ENCODE assay signal across 7 cellular contexts in genomic region chr19:37691881-37692504, GRCh38. TPM values are rescaled to one million over a fixed set of nuclear protein-coding genes. Genes with fewer than 3 reads are reported as not detected.
DNase-seq lines count a peak whose midpoint lies in the region; ATAC-seq and TF ChIP-seq lines count a peak whose summit lies in the region.

No MANE protein-coding gene starts in this region.

- H3K27ac ChIP-seq in SK-N-SH (ENCODE audit: low read depth in 2 of 2, low read length in 1 of 2) (peak overlapping the region; percentile 37 to 87), stomach (peak overlapping the region; percentile 10 to 88 (median 79))

- peak overlapping the region; percentile 58 for H3K9ac ChIP-seq in SK-N-SH

- no peaks in the 10 kb centered on the region for H4K20me1 ChIP-seq in SK-N-SH (ENCODE audit: insufficient read depth)

- peaks cover 8 to 17% of the 10 kb centered on the region in 2 donors for H3K9me3 Mint-ChIP-seq in activated naive CD4-positive, alpha-beta T cell treated with anti-CD3 and anti-CD28 coated beads, Interleukin-2, amount 50 U/mL, for 72 hours

- H3K4me2 ChIP-seq in SK-N-SH = peak overlapping the region; percentile 72

- POLR2A ChIA-PET in SK-N-SH (lab: Yijun Ruan, JAX) = interaction anchor here (0.7 to 1.2 kb wide), 4 partner anchors 14 to 38 kb away, joined by 3 to 4 read pairs (median 3); partner anchors contain the start of gene ZFP30

- TF ChIP-seq CTCF in GM20000 (IDR thresholded peaks at IDR 0.05; ENCODE audit: extremely low read depth, missing control alignments) (no peak), SK-N-SH (IDR thresholded peaks at IDR 0.05) (peak; percentile 9; the same call in 1 of the 2 replicates), stomach (IDR thresholded peaks at IDR 0.05) (no peak)

- intact Hi-C loops in stomach (cut with DNase I; ENCODE audit: low total_unique reads) = no loop called here

- peak overlapping the region; percentile 61 to 66 for H3K4me3 ChIP-seq in SK-N-SH (ENCODE audit: low read depth in 2 of 2, low read length in 1 of 2)
- peak overlapping the region; percentile 44 to 56 (median 52) for H3K4me3 ChIP-seq in stomach

- peak; percentile 64 for DNase-seq in GM20000 (ENCODE audit: low spot score)
- DNase-seq in SK-N-SH = peak; percentile 89
- peak; percentile 67 to 78 for DNase-seq in activated naive CD4-positive, alpha-beta T cell treated with anti-CD3 and anti-CD28 coated beads, Interleukin-2, amount 50 U/mL, for 72 hours (ENCODE audit: low spot score in 2 of 2)
- DNase-seq in glomerular endothelial cell (ENCODE audit: extremely low read depth, low read depth, low spot score) = peak; percentile 37
- peak; percentile 59 for DNase-seq in non-pigmented ciliary epithelial cell (ENCODE audit: low read depth)
- peak; percentile 63 for DNase-seq in stomach

- TF ChIP-seq EP300 in SK-N-SH (IDR thresholded peaks at IDR 0.05; ENCODE audit: borderline replicate concordance in 1 of 2, low read depth in 1 of 2, low read length in 1 of 2) = no peak
- no peak for TF ChIP-seq EP300 in stomach (IDR thresholded peaks at IDR 0.05)

- H3F3A ChIP-seq in SK-N-SH (replicated peaks; ENCODE audit: insufficient read depth) = no peaks in the 10 kb centered on the region

- 16% methylated on average over 42 of the region's 48 CpGs for WGBS in SK-N-SH (ENCODE audit: low lambda C conversion rate)
- WGBS in stomach, 5 donors = 1 to 4% (median 3%) methylated on average over 40 to 48 of the region's 48 CpGs

- peak overlapping the region; percentile 55 to 84 for H3K27ac Mint-ChIP-seq in activated naive CD4-positive, alpha-beta T cell treated with anti-CD3 and anti-CD28 coated beads, Interleukin-2, amount 50 U/mL, for 72 hours

- no peak for TF ChIP-seq RAD21 in SK-N-SH (IDR thresholded peaks at IDR 0.05; ENCODE audit: low read length)

- H3K9me3 ChIP-seq in SK-N-SH = no peaks in the 10 kb centered on the region
- peaks cover 10 to 62% (median 38%) of the 10 kb centered on the region in 4 donors for H3K9me3 ChIP-seq in stomach

- no peaks in the 10 kb centered on the region for H3K79me2 ChIP-seq in SK-N-SH (ENCODE audit: insufficient read depth)

- H3K4me1 ChIP-seq in SK-N-SH (ENCODE audit: control insufficient read depth in 1 of 2, insufficient read depth in 2 of 2, low read depth in 1 of 2, low read length in 1 of 2) = no peaks in the 10 kb centered on the region
- H3K4me1 ChIP-seq in stomach = peaks cover 0 to 17% (median 3%) of the 10 kb centered on the region in 4 donors

- peak overlapping the region; percentile 95 for H2AFZ ChIP-seq in SK-N-SH (ENCODE audit: low read depth)

- CTCF ChIA-PET in SK-N-SH (lab: Yijun Ruan, JAX) = interaction anchor here (1.5 kb wide), 1 partner anchor 140 kb away, joined by 4 read pairs; no protein-coding TSS in a partner anchor

- H3K36me3 Mint-ChIP-seq in activated naive CD4-positive, alpha-beta T cell treated with anti-CD3 and anti-CD28 coated beads, Interleukin-2, amount 50 U/mL, for 72 hours = peaks cover 26 to 48% of the 10 kb centered on the region in 2 donors

- H3K36me3 ChIP-seq in SK-N-SH (replicated peaks in 1 of 2; ENCODE audit: control insufficient read depth in 1 of 2, insufficient read depth in 2 of 2, low read length in 1 of 2) = peaks cover 0 to 3% of the 10 kb centered on the region in 2 experiments
- H3K36me3 ChIP-seq in stomach = peaks cover 0 to 20% (median 5%) of the 10 kb centered on the region in 4 donors

- no peak for TF ChIP-seq POLR2A in stomach (IDR thresholded peaks at IDR 0.05)

- H3K27me3 ChIP-seq in SK-N-SH (ENCODE audit: insufficient read depth) (no peaks in the 10 kb centered on the region), stomach (no peaks in the 10 kb centered on the region)

- no peaks in the 10 kb centered on the region for H3K9me2 ChIP-seq in SK-N-SH

- peak; percentile 94 for ATAC-seq in activated naive CD4-positive, alpha-beta T cell treated with anti-CD3 and anti-CD28 coated beads, Interleukin-2, amount 50 U/mL, for 72 hours
- ATAC-seq in HG03095 (IDR thresholded peaks at IDR 0.05; ENCODE audit: unreplicated experiment) = no peak

TF ChIP-seq in SK-N-SH, 30 proteins besides CTCF, POLR2A, EP300 and RAD21:
- TF ChIP-seq RCOR1 (IDR thresholded peaks at IDR 0.05; ENCODE audit: low read length) (no peak), RFX5 (IDR thresholded peaks at IDR 0.05; ENCODE audit: low read length) (no peak), TAF1 (IDR thresholded peaks at IDR 0.05; ENCODE audit: borderline replicate concordance, low read depth, low read length) (peak; percentile 43; the same call in 1 of the 2 replicates), GATA2 (CRISPR knock-in tag; IDR thresholded peaks at IDR 0.05) (no peak), GABPA (IDR thresholded peaks at IDR 0.05; ENCODE audit: low read depth) (peak; percentile 36; the same call in 1 of the 2 replicates), MAX (IDR thresholded peaks at IDR 0.05; ENCODE audit: low read depth) (peak; percentile 78; the same call in 1 of the 2 replicates), CHD2 (IDR thresholded peaks at IDR 0.05; ENCODE audit: low read length, partially characterized antibody) (peak; percentile 86), JUND (IDR thresholded peaks at IDR 0.05) (no peak), FOXJ3 (CRISPR knock-in tag; IDR thresholded peaks at IDR 0.05) (peak; percentile 82; the same call in 1 of the 2 replicates), YY1 (IDR thresholded peaks at IDR 0.05; ENCODE audit: low read depth) (no peak), SIN3A (IDR thresholded peaks at IDR 0.05; ENCODE audit: borderline replicate concordance, low read depth, low read length) (no peak; the same call in 1 of the 2 replicates), NFIC (IDR thresholded peaks at IDR 0.05; ENCODE audit: borderline replicate concordance) (peak; percentile 37), PBX3 (IDR thresholded peaks at IDR 0.05) (no peak), POLR2AphosphoS5 (IDR thresholded peaks at IDR 0.05; ENCODE audit: low read depth, low read length) (peak; percentile 73), MXI1 (IDR thresholded peaks at IDR 0.05; ENCODE audit: low read depth, low read length) (peak; percentile 87)
- TF ChIP-seq, protein P1, sequence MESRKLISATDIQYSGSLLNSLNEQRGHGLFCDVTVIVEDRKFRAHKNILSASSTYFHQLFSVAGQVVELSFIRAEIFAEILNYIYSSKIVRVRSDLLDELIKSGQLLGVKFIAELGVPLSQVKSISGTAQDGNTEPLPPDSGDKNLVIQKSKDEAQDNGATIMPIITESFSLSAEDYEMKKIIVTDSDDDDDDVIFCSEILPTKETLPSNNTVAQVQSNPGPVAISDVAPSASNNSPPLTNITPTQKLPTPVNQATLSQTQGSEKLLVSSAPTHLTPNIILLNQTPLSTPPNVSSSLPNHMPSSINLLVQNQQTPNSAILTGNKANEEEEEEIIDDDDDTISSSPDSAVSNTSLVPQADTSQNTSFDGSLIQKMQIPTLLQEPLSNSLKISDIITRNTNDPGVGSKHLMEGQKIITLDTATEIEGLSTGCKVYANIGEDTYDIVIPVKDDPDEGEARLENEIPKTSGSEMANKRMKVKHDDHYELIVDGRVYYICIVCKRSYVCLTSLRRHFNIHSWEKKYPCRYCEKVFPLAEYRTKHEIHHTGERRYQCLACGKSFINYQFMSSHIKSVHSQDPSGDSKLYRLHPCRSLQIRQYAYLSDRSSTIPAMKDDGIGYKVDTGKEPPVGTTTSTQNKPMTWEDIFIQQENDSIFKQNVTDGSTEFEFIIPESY (IDR thresholded peaks at IDR 0.05; ENCODE audit: borderline replicate concordance, low read depth) = no peak; the same call in 1 of the 2 replicates

RNA-seq across cellular contexts. Expression of gene ZNF607, which starts 27.6 kb away (rescaled TPM):
- polyA plus RNA-seq in SK-N-SH (2012; rRNA removed) = 2.0 and 2.6 TPM in 2 replicates
- polyA plus RNA-seq in SK-N-SH (2012; cell fraction: cytosol; rRNA removed) = 1.9 TPM in 2 replicates
- 4.0 and 7.4 TPM in 2 replicates for polyA plus RNA-seq in SK-N-SH (2012; cell fraction: nucleus; rRNA removed)
- 10 to 100 TPM in 1 of 2 donors, 1 to 10 TPM in 1; 5.7 to 13.1 TPM for total RNA-seq in activated naive CD4-positive, alpha-beta T cell treated with anti-CD3 and anti-CD28 coated beads, Interleukin-2, amount 50 U/mL, for 72 hours
- 2.0 and 2.3 TPM in 2 replicates for total RNA-seq in glomerular endothelial cell
- 1 to 10 TPM; 1.4 to 7.0 (median 4.6) TPM for total RNA-seq in stomach
- polyA plus RNA-seq in stomach = 1 to 10 TPM in 2 of 3 donors, under 1 TPM in 1; 0.76 to 2.8 (median 1.3) TPM

RNA-seq across cellular contexts. Expression of gene ZFP30, which starts 36.7 kb away (rescaled TPM):
- polyA plus RNA-seq in SK-N-SH (2012; rRNA removed) (2.3 and 2.5 TPM in 2 replicates), stomach (1 to 10 TPM; 2.1 to 2.9 (median 2.6) TPM)
- polyA plus RNA-seq in SK-N-SH (2012; cell fraction: cytosol; rRNA removed) = 1.8 and 1.9 TPM in 2 replicates
- polyA plus RNA-seq in SK-N-SH (2012; cell fraction: nucleus; rRNA removed) = 8.5 and 9.9 TPM in 2 replicates
- total RNA-seq in activated naive CD4-positive, alpha-beta T cell treated with anti-CD3 and anti-CD28 coated beads, Interleukin-2, amount 50 U/mL, for 72 hours = 10 to 100 TPM; 11.6 to 12.4 TPM
- total RNA-seq in glomerular endothelial cell (6.8 and 17.8 TPM in 2 replicates), stomach (10 to 100 TPM in 2 of 5 donors, 1 to 10 TPM in 2, under 1 TPM in 1; 0.45 to 27.7 (median 5.5) TPM)

Comparison
In these comparisons a context has a peak if more than half of its experiments do, and no peak if none do; other contexts are left out.
1. DNase-seq: peak in every context shown above with its lines; median percentile 89 in SK-N-SH; 72 in activated naive CD4-positive, alpha-beta T cell treated with anti-CD3 and anti-CD28 coated beads, Interleukin-2, amount 50 U/mL, for 72 hours; 64 in GM20000; 63 in stomach; 59 in non-pigmented ciliary epithelial cell; 37 in glomerular endothelial cell.